8 cellular contexts compared by ENCODE assay signal in genomic region chr3:41961061-41961749, GRCh38. TPM values are rescaled to one million over a fixed set of nuclear protein-coding genes. Genes with fewer than 3 reads are reported as not detected.
A peak's percentile ranks its signal among the peaks of the same experiment; 100 is the strongest.
DNase-seq lines count a peak whose midpoint lies in the region; ATAC-seq and TF ChIP-seq lines count a peak whose summit lies in the region.

No MANE protein-coding gene starts in this region.

- H3K9me3 ChIP-seq in BE2C (no peaks in the 10 kb centered on the region), Peyer's patch (no peaks in the 10 kb centered on the region)

- peak overlapping the region; percentile 81 for H3K4me3 ChIP-seq in BE2C (ENCODE audit: low read depth, low read length)
- peak overlapping the region; percentile 61 to 99 (median 76) for H3K4me3 ChIP-seq in Peyer's patch

- H3K36me3 ChIP-seq in BE2C (no peaks in the 10 kb centered on the region), Peyer's patch (no peaks in the 10 kb centered on the region)

- no peaks in the 10 kb centered on the region for H3K4me1 ChIP-seq in BE2C
- peaks cover 0 to 9% (median 4%) of the 10 kb centered on the region in 4 donors for H3K4me1 ChIP-seq in Peyer's patch

- peak; percentile 21 for ATAC-seq in GM19351 (IDR thresholded peaks at IDR 0.05; ENCODE audit: unreplicated experiment)
- peak; percentile 11 for ATAC-seq in HG03520 (IDR thresholded peaks at IDR 0.05; ENCODE audit: unreplicated experiment)

- TF ChIP-seq CTCF in BE2C (IDR thresholded peaks at IDR 0.05; ENCODE audit: low read depth, low read length) (no peak), Peyer's patch (IDR thresholded peaks at IDR 0.05) (no peak)

- DNase-seq in BE2C (peak; percentile 25), Peyer's patch (peak; percentile 68 to 69 (median 69)), activated gamma-delta T cell treated with Interleukin-2 at 50 U/mL for 16 hours (peak; percentile 36), germinal center (ENCODE audit: low spot score) (peak; percentile 54), non-pigmented ciliary epithelial cell (ENCODE audit: low read depth) (peak; percentile 18), stromal cell of bone marrow (ENCODE audit: low read depth) (peak; percentile 27)

- no peak for TF ChIP-seq POLR2A in Peyer's patch (IDR thresholded peaks at IDR 0.05)

- H3K27ac ChIP-seq in Peyer's patch, result peak overlapping the region; percentile 78 to 90 (median 81)

- no peaks in the 10 kb centered on the region for H3K27me3 ChIP-seq in BE2C
- H3K27me3 ChIP-seq in Peyer's patch, result no peaks in the 10 kb centered on the region

RNA-seq across cellular contexts. Expression of gene ULK4, which starts 0.7 kb away (rescaled TPM):
- 0.54 TPM for polyA plus RNA-seq in BE2C (2012; ENCODE audit: insufficient read depth, insufficient read length, low read depth)
- total RNA-seq in Peyer's patch, result 10 to 100 TPM in 3 of 4 donors, 1 to 10 TPM in 1; 8.4 to 43.8 (median 20.8) TPM

Comparison
In these comparisons a context has a peak if more than half of its experiments do, and no peak if none do; other contexts are left out.
1. Peak in every context shown above with its lines: DNase-seq, ATAC-seq, H3K4me3 ChIP-seq and H3K27ac ChIP-seq.
2. DNase-seq: peak in every context shown above with its lines; median percentile 69 in Peyer's patch; 54 in germinal center; 36 in activated gamma-delta T cell treated with Interleukin-2 at 50 U/mL for 16 hours; 27 in stromal cell of bone marrow; 25 in BE2C; 18 in non-pigmented ciliary epithelial cell.